In the genomic region with DNA sequence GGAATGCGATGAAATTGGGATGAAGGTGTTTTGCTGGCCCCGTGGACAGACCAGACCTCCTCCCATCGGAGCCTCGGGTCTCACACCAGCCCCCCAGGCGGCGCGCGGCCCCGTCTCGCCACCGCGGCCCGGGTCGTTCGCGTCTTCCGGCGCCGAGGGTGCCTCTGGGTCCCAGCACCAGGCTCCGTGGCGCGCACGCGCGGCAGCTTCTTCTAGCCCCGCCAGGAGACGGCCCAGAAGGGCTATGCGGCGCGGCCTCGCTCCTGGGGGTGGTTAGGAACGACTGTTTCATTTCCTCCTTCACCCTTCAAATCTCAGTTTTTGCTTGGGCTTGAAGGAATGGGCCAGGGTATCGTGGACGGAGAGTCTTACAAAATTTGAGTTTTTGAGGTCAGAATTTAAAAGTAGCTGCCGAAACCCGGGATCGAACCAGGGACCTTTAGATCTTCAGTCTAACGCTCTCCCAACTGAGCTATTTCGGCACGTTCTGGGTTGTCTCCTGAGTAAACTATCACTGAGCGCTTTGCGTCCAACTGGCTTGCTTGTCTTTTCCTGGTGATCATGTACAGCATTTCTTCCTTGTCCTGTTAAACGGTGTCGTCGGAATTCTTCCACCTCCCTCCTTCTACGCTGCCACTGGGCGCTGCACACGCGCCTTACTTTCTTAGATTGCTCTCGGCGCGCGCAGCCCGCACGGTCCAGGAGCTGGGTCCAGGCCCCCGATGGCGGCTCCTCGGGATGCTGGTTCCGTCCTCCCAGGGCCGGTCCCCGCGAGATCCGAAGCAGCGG, we compare ENCODE assay signal across 1 cellular context.
TF ChIP-seq lines count a peak whose summit lies in the region.

No MANE protein-coding gene starts in this region.

TF ChIP-seq in HEK293, 187 proteins besides CTCF, POLR2A, EP300 and RAD21 (continued from another document and continues in another):
- TF ChIP-seq ZNF394 (tag by site-specific recombination; IDR thresholded peaks at IDR 0.05; ENCODE audit: borderline replicate concordance) = peak; percentile 71; the same call in 1 of the 2 replicates
- TF ChIP-seq ZNF18 (tag by site-specific recombination; IDR thresholded peaks at IDR 0.05) = no peak
- TF ChIP-seq ZNF561 (tag by site-specific recombination; IDR thresholded peaks at IDR 0.05; ENCODE audit: borderline replicate concordance) = peak; percentile 85
- TF ChIP-seq, protein P1, sequence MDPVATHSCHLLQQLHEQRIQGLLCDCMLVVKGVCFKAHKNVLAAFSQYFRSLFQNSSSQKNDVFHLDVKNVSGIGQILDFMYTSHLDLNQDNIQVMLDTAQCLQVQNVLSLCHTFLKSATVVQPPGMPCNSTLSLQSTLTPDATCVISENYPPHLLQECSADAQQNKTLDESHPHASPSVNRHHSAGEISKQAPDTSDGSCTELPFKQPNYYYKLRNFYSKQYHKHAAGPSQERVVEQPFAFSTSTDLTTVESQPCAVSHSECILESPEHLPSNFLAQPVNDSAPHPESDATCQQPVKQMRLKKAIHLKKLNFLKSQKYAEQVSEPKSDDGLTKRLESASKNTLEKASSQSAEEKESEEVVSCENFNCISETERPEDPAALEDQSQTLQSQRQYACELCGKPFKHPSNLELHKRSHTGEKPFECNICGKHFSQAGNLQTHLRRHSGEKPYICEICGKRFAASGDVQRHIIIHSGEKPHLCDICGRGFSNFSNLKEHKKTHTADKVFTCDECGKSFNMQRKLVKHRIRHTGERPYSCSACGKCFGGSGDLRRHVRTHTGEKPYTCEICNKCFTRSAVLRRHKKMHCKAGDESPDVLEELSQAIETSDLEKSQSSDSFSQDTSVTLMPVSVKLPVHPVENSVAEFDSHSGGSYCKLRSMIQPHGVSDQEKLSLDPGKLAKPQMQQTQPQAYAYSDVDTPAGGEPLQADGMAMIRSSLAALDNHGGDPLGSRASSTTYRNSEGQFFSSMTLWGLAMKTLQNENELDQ (tag by site-specific recombination; IDR thresholded peaks at IDR 0.05; ENCODE audit: low read depth) = no peak
- no peak for TF ChIP-seq ZNF670 (tag by site-specific recombination; IDR thresholded peaks at IDR 0.05; ENCODE audit: low read depth)
- peak; percentile 85; the same call in 1 of the 2 replicates for TF ChIP-seq ZNF2 (tag by site-specific recombination; IDR thresholded peaks at IDR 0.05)
- TF ChIP-seq ZNF514 (tag by site-specific recombination; IDR thresholded peaks at IDR 0.05) = no peak
- no peak for TF ChIP-seq HOXD13 (CRISPR knock-in tag; IDR thresholded peaks at IDR 0.05; ENCODE audit: borderline replicate concordance)
- peak; percentile 46; the same call in 1 of the 2 replicates for TF ChIP-seq ZNF596 (tag by site-specific recombination; IDR thresholded peaks at IDR 0.05)
- no peak for TF ChIP-seq HIC1 (tag by site-specific recombination; IDR thresholded peaks at IDR 0.05)
- peak; percentile 75; the same call in 1 of the 2 replicates for TF ChIP-seq HOXC10 (CRISPR knock-in tag; IDR thresholded peaks at IDR 0.05)
- 0 out of 2 replicates have a peak, but pooled peaks have one; percentile 34 for TF ChIP-seq ZNF580 (tag by site-specific recombination; IDR thresholded peaks at IDR 0.05)
- TF ChIP-seq, protein P2, sequence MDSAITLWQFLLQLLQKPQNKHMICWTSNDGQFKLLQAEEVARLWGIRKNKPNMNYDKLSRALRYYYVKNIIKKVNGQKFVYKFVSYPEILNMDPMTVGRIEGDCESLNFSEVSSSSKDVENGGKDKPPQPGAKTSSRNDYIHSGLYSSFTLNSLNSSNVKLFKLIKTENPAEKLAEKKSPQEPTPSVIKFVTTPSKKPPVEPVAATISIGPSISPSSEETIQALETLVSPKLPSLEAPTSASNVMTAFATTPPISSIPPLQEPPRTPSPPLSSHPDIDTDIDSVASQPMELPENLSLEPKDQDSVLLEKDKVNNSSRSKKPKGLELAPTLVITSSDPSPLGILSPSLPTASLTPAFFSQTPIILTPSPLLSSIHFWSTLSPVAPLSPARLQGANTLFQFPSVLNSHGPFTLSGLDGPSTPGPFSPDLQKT (IDR thresholded peaks at IDR 0.05; ENCODE audit: borderline replicate concordance, low read depth, low read length) = no peak
- TF ChIP-seq ZNF768 (tag by site-specific recombination; IDR thresholded peaks at IDR 0.05) = no peak
- TF ChIP-seq, protein P3, sequence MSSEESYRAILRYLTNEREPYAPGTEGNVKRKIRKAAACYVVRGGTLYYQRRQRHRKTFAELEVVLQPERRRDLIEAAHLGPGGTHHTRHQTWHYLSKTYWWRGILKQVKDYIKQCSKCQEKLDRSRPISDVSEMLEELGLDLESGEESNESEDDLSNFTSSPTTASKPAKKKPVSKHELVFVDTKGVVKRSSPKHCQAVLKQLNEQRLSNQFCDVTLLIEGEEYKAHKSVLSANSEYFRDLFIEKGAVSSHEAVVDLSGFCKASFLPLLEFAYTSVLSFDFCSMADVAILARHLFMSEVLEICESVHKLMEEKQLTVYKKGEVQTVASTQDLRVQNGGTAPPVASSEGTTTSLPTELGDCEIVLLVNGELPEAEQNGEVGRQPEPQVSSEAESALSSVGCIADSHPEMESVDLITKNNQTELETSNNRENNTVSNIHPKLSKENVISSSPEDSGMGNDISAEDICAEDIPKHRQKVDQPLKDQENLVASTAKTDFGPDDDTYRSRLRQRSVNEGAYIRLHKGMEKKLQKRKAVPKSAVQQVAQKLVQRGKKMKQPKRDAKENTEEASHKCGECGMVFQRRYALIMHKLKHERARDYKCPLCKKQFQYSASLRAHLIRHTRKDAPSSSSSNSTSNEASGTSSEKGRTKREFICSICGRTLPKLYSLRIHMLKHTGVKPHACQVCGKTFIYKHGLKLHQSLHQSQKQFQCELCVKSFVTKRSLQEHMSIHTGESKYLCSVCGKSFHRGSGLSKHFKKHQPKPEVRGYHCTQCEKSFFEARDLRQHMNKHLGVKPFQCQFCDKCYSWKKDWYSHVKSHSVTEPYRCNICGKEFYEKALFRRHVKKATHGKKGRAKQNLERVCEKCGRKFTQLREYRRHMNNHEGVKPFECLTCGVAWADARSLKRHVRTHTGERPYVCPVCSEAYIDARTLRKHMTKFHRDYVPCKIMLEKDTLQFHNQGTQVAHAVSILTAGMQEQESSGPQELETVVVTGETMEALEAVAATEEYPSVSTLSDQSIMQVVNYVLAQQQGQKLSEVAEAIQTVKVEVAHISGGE (tag by site-specific recombination; conservative IDR thresholded peaks at IDR 0.05; ENCODE audit: low read depth) = 0 out of 2 replicates have a peak, but pooled peaks have one; percentile 30
- TF ChIP-seq, protein P4, sequence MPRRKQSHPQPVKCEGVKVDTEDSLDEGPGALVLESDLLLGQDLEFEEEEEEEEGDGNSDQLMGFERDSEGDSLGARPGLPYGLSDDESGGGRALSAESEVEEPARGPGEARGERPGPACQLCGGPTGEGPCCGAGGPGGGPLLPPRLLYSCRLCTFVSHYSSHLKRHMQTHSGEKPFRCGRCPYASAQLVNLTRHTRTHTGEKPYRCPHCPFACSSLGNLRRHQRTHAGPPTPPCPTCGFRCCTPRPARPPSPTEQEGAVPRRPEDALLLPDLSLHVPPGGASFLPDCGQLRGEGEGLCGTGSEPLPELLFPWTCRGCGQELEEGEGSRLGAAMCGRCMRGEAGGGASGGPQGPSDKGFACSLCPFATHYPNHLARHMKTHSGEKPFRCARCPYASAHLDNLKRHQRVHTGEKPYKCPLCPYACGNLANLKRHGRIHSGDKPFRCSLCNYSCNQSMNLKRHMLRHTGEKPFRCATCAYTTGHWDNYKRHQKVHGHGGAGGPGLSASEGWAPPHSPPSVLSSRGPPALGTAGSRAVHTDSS (tag by site-specific recombination; IDR thresholded peaks at IDR 0.05) = peak; percentile 43; the same call in 1 of the 2 replicates
- TF ChIP-seq KLF10 (tag by site-specific recombination; IDR thresholded peaks at IDR 0.05) = peak; percentile 58; the same call in 1 of the 2 replicates
- TF ChIP-seq ZNF416 (tag by site-specific recombination; IDR thresholded peaks at IDR 0.05) = no peak
- TF ChIP-seq ZNF155 (tag by site-specific recombination; IDR thresholded peaks at IDR 0.05) = no peak
- no peak for TF ChIP-seq TCF7L2 (IDR thresholded peaks at IDR 0.05; ENCODE audit: borderline replicate concordance, low read depth, low read length)
- no peak for TF ChIP-seq ZBTB1 (tag by site-specific recombination; IDR thresholded peaks at IDR 0.05)
- TF ChIP-seq ZNF704 (tag by site-specific recombination; IDR thresholded peaks at IDR 0.05) = no peak
- no peak for TF ChIP-seq ZNF112 (tag by site-specific recombination; IDR thresholded peaks at IDR 0.05)
- TF ChIP-seq, protein P5, sequence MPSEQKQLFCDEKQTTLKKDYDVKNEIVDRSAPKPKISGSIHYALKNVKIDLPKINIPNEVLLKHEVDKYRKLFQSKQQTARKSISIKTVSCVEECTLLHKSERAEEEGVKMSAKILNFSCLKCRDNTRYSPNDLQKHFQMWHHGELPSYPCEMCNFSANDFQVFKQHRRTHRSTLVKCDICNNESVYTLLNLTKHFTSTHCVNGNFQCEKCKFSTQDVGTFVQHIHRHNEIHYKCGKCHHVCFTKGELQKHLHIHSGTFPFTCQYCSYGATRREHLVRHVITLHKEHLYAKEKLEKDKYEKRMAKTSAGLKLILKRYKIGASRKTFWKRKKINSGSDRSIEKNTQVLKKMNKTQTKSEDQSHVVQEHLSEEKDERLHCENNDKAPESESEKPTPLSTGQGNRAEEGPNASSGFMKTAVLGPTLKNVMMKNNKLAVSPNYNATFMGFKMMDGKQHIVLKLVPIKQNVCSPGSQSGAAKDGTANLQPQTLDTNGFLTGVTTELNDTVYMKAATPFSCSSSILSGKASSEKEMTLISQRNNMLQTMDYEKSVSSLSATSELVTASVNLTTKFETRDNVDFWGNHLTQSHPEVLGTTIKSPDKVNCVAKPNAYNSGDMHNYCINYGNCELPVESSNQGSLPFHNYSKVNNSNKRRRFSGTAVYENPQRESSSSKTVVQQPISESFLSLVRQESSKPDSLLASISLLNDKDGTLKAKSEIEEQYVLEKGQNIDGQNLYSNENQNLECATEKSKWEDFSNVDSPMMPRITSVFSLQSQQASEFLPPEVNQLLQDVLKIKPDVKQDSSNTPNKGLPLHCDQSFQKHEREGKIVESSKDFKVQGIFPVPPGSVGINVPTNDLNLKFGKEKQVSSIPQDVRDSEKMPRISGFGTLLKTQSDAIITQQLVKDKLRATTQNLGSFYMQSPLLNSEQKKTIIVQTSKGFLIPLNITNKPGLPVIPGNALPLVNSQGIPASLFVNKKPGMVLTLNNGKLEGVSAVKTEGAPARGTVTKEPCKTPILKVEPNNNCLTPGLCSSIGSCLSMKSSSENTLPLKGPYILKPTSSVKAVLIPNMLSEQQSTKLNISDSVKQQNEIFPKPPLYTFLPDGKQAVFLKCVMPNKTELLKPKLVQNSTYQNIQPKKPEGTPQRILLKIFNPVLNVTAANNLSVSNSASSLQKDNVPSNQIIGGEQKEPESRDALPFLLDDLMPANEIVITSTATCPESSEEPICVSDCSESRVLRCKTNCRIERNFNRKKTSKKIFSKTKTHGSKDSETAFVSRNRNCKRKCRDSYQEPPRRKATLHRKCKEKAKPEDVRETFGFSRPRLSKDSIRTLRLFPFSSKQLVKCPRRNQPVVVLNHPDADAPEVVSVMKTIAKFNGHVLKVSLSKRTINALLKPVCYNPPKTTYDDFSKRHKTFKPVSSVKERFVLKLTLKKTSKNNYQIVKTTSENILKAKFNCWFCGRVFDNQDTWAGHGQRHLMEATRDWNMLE (tag by site-specific recombination; conservative IDR thresholded peaks at IDR 0.05; ENCODE audit: low read depth) = no peak
- TF ChIP-seq, protein P6, sequence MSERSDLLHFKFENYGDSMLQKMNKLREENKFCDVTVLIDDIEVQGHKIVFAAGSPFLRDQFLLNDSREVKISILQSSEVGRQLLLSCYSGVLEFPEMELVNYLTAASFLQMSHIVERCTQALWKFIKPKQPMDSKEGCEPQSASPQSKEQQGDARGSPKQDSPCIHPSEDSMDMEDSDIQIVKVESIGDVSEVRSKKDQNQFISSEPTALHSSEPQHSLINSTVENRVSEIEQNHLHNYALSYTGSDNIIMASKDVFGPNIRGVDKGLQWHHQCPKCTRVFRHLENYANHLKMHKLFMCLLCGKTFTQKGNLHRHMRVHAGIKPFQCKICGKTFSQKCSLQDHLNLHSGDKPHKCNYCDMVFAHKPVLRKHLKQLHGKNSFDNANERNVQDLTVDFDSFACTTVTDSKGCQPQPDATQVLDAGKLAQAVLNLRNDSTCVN (tag by site-specific recombination; optimal IDR thresholded peaks at IDR 0.05) = peak; percentile 97
- no peak for TF ChIP-seq ZNF626 (tag by site-specific recombination; IDR thresholded peaks at IDR 0.05)
- no peak for TF ChIP-seq ZNF175 (tag by site-specific recombination; IDR thresholded peaks at IDR 0.05)
- TF ChIP-seq ZNF501 (tag by site-specific recombination; IDR thresholded peaks at IDR 0.05) = peak; percentile 13; the same call in 1 of the 2 replicates
- peak; percentile 98 for TF ChIP-seq ZNF24 (tag by site-specific recombination; IDR thresholded peaks at IDR 0.05)
- no peak for TF ChIP-seq ZSCAN16 (tag by site-specific recombination; IDR thresholded peaks at IDR 0.05)
- peak; percentile 78 for TF ChIP-seq ZNF629 (tag by site-specific recombination; IDR thresholded peaks at IDR 0.05)
